ENCODE assay signal across 11 cellular contexts in the genomic region with DNA sequence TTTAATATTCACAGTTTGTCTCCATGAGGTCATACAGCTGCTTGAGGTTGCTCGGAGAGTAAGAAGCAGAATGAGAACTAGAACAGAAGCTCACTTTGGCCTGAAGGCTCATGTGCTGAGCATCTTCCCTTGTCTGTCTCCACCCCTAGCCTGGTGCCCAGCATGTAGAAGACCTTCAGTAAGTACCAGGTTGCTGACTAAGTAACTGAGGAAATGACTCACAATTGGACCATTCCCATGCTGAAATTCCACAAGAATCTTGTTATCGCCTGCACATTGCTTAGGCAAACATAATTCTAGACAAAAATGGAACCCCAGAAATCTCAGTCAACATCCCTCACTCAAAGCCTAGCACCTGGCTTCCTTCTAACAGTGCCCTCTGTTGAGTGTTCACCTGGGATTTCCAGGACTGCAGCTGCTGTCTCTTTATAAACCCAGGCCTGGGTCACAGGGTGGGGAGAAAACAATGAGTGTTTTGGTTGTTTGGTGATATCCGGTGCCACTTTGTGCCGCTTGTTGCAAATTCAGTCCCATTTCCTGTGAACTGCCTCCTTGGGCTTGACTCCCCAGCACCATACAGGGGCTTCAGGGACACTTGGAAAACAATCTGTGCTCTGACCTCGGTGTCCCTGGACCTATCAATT.
A peak's percentile ranks its signal among the peaks of the same experiment; 100 is the strongest.
DNase-seq lines count a peak whose midpoint lies in the region; ATAC-seq lines count a peak whose summit lies in the region.
"Had no signal": no experiment of that assay in that cellular context is flagged by ENCODE, and none has a peak within 500 bp of the region (broad histone marks: within the 10 kb centered on the region; RNA-seq: fewer than 3 reads in every experiment).

No MANE protein-coding gene starts in this region.

- peaks cover 12% of the 10 kb centered on the region for H3K36me3 Mint-ChIP-seq in activated T-helper 1 cell treated with anti-CD3 and anti-CD28 coated beads, Interleukin-12 subunit alpha, Interleukin-12 subunit beta, Interleukin-2, Interleukin-4 antibody, amounts not matched to agents 30 ng/mL and 10 ng/mL and 1 ng/mL, durations not matched to agents 14 hours and 24 hours and 36 hours (ENCODE audit: low read depth)

- ATAC-seq in GM21390 (IDR thresholded peaks at IDR 0.05; ENCODE audit: unreplicated experiment): no peak
- no peak for ATAC-seq in HG02970 (IDR thresholded peaks at IDR 0.05; ENCODE audit: low FRiP score, unreplicated experiment)
- ATAC-seq: activated CD8-positive, alpha-beta T cell treated with anti-CD3 and anti-CD28 coated beads, Interleukin-2, amount 10 ng/mL, durations not matched to agents 7 days and 5 days had no signal

- H3K27ac Mint-ChIP-seq in activated T-helper 1 cell treated with anti-CD3 and anti-CD28 coated beads, Interleukin-12 subunit alpha, Interleukin-12 subunit beta, Interleukin-2, Interleukin-4 antibody, amounts not matched to agents 30 ng/mL and 10 ng/mL and 1 ng/mL, durations not matched to agents 14 hours and 24 hours and 36 hours: peak overlapping the region; percentile 54
- H3K27ac Mint-ChIP-seq: activated CD8-positive, alpha-beta T cell treated with anti-CD3 and anti-CD28 coated beads, Interleukin-2, amount 10 ng/mL, durations not matched to agents 7 days and 5 days had no signal

- intact Hi-C loops in activated T-helper 1 cell treated with anti-CD3 and anti-CD28 coated beads, Interleukin-12 subunit alpha, Interleukin-12 subunit beta, Interleukin-2, Interleukin-4 antibody, amounts not matched to agents 30 ng/mL and 10 ng/mL and 1 ng/mL, durations not matched to agents 14 hours and 24 hours and 36 hours (cut with micrococcal nuclease): no loop called here

- no peak overlapping the region for H3K4me3 Mint-ChIP-seq in activated T-helper 1 cell treated with anti-CD3 and anti-CD28 coated beads, Interleukin-12 subunit alpha, Interleukin-12 subunit beta, Interleukin-2, Interleukin-4 antibody, amounts not matched to agents 30 ng/mL and 10 ng/mL and 1 ng/mL, durations not matched to agents 14 hours and 24 hours and 36 hours
- H3K4me3 Mint-ChIP-seq: activated CD8-positive, alpha-beta T cell treated with anti-CD3 and anti-CD28 coated beads, Interleukin-2, amount 10 ng/mL, durations not matched to agents 7 days and 5 days had no signal

- in situ Hi-C loops in ACHN (cut with HindIII; ENCODE audit: low pct_ligation_motif_present, low pct_unique_long_range_greater_than_20kb, low sequenced_read_pairs): no loop called here

- peak; percentile 64 for DNase-seq in ACHN
- peak; percentile 31 for DNase-seq in H4 (ENCODE audit: low spot score)
- no peak for DNase-seq in activated T-helper 1 cell treated with anti-CD3 and anti-CD28 coated beads, Interleukin-12 subunit alpha, Interleukin-12 subunit beta, Interleukin-2, Interleukin-4 antibody, amounts not matched to agents 30 ng/mL and 10 ng/mL and 1 ng/mL, durations not matched to agents 14 hours and 24 hours and 36 hours (ENCODE audit: low spot score)
- DNase-seq in hepatic stellate cell (ENCODE audit: low spot score): peak; percentile 47
- DNase-seq in ureter (ENCODE audit: low spot score): no peak
- DNase-seq in stimulated activated CD4-positive, alpha-beta T cell treated with anti-CD3 and anti-CD28 coated beads, Interleukin-2, amount 100 ng/mL, for 48 hours: no peak
- DNase-seq: activated CD8-positive, alpha-beta T cell treated with anti-CD3 and anti-CD28 coated beads, Interleukin-2, amount 10 ng/mL, durations not matched to agents 7 days and 5 days; central memory CD4-positive, alpha-beta T cell; OCI-M1 had no signal

- no peaks in the 10 kb centered on the region for H3K27me3 Mint-ChIP-seq in activated T-helper 1 cell treated with anti-CD3 and anti-CD28 coated beads, Interleukin-12 subunit alpha, Interleukin-12 subunit beta, Interleukin-2, Interleukin-4 antibody, amounts not matched to agents 30 ng/mL and 10 ng/mL and 1 ng/mL, durations not matched to agents 14 hours and 24 hours and 36 hours (ENCODE audit: insufficient read depth)

- peaks cover 60% of the 10 kb centered on the region for H3K4me1 Mint-ChIP-seq in activated T-helper 1 cell treated with anti-CD3 and anti-CD28 coated beads, Interleukin-12 subunit alpha, Interleukin-12 subunit beta, Interleukin-2, Interleukin-4 antibody, amounts not matched to agents 30 ng/mL and 10 ng/mL and 1 ng/mL, durations not matched to agents 14 hours and 24 hours and 36 hours (ENCODE audit: low read depth)

- peaks cover 19% of the 10 kb centered on the region for H3K9me3 Mint-ChIP-seq in activated T-helper 1 cell treated with anti-CD3 and anti-CD28 coated beads, Interleukin-12 subunit alpha, Interleukin-12 subunit beta, Interleukin-2, Interleukin-4 antibody, amounts not matched to agents 30 ng/mL and 10 ng/mL and 1 ng/mL, durations not matched to agents 14 hours and 24 hours and 36 hours

Comparison
In these comparisons a context has a peak if more than half of its experiments do, and no peak if none do; other contexts are left out.
1. DNase-seq: peak in ACHN (single experiment), H4 (single experiment) and hepatic stellate cell (single experiment); none in activated T-helper 1 cell treated with anti-CD3 and anti-CD28 coated beads, Interleukin-12 subunit alpha, Interleukin-12 subunit beta, Interleukin-2, Interleukin-4 antibody, amounts not matched to agents 30 ng/mL and 10 ng/mL and 1 ng/mL, durations not matched to agents 14 hours and 24 hours and 36 hours (single experiment), ureter (single experiment) and stimulated activated CD4-positive, alpha-beta T cell treated with anti-CD3 and anti-CD28 coated beads, Interleukin-2, amount 100 ng/mL, for 48 hours (0 of 2).